Comparison of ENCODE assay signal across 1 cellular context in genomic region chr10:114937962-114938817, GRCh38.
TF ChIP-seq lines count a peak whose summit lies in the region.

TRUB1 (plus strand) TSS chr10:114938195; CDS start chr10:114938254, 59 bp downstream.

TF ChIP-seq in HepG2, 621 proteins besides CTCF, POLR2A, EP300 and RAD21 (continued from another document and continues in another):
- TF ChIP-seq ZBTB49 (CRISPR knock-in tag; IDR thresholded peaks at IDR 0.05; ENCODE audit: borderline replicate concordance) (no peak), SP1 (IDR thresholded peaks at IDR 0.05) (no peak), SP1 (CRISPR knock-in tag; IDR thresholded peaks at IDR 0.05) (peak; percentile 39; the same call in 1 of the 2 replicates), MAZ (IDR thresholded peaks at IDR 0.05; ENCODE audit: borderline replicate concordance, low read depth, low read length) (no peak), MAZ (CRISPR knock-in tag; IDR thresholded peaks at IDR 0.05; ENCODE audit: low read depth) (peak; percentile 38; the same call in 1 of the 2 replicates), HHEX (CRISPR knock-in tag; IDR thresholded peaks at IDR 0.05) (no peak), SRSF9 (IDR thresholded peaks at IDR 0.05; ENCODE audit: borderline replicate concordance, insufficient read depth, low read depth, low read length, poor library complexity, severe bottlenecking) (no peak), SRSF1 (optimal IDR thresholded peaks at IDR 0.05; ENCODE audit: low read depth, low read length) (peak; percentile 73), ZNF337 (CRISPR knock-in tag; IDR thresholded peaks at IDR 0.05; ENCODE audit: borderline replicate concordance, low read depth) (no peak), KDM3A (CRISPR knock-in tag; IDR thresholded peaks at IDR 0.05; ENCODE audit: low read depth) (0 out of 2 replicates have a peak, but pooled peaks have one; percentile 25), PRPF4 (IDR thresholded peaks at IDR 0.05; ENCODE audit: low read depth, low read length, poor library complexity, severe bottlenecking) (no peak), FOXA1 (IDR thresholded peaks at IDR 0.05) (no peak), FOXA1 (CRISPR knock-in tag; IDR thresholded peaks at IDR 0.05) (peak; percentile 27; the same call in 1 of the 2 replicates), BATF2 (CRISPR knock-in tag; IDR thresholded peaks at IDR 0.05) (no peak), XBP1 (CRISPR knock-in tag; IDR thresholded peaks at IDR 0.05) (no peak), SAFB2 (CRISPR knock-in tag; IDR thresholded peaks at IDR 0.05; ENCODE audit: borderline replicate concordance, low read depth) (no peak), FOXO4 (CRISPR knock-in tag; conservative IDR thresholded peaks at IDR 0.05) (no peak), ZNF569 (CRISPR knock-in tag; IDR thresholded peaks at IDR 0.05; ENCODE audit: borderline replicate concordance) (no peak), GABPB1 (CRISPR knock-in tag; IDR thresholded peaks at IDR 0.05) (peak; percentile 90), AHR (CRISPR knock-in tag; IDR thresholded peaks at IDR 0.05) (peak; percentile 69; the same call in 1 of the 2 replicates), KDM6A (CRISPR knock-in tag; IDR thresholded peaks at IDR 0.05; ENCODE audit: low read depth) (peak; percentile 53), DDIT3 (CRISPR knock-in tag; IDR thresholded peaks at IDR 0.05) (no peak), DZIP1 (CRISPR knock-in tag; IDR thresholded peaks at IDR 0.05) (no peak), ZNF674 (CRISPR knock-in tag; IDR thresholded peaks at IDR 0.05; ENCODE audit: low read depth) (no peak), NFIC (IDR thresholded peaks at IDR 0.05; ENCODE audit: low read length) (no peak), ZNF33A (CRISPR knock-in tag; IDR thresholded peaks at IDR 0.05; ENCODE audit: borderline replicate concordance) (no peak), SMARCE1 (IDR thresholded peaks at IDR 0.05; ENCODE audit: borderline replicate concordance) (no peak), HDAC1 (CRISPR knock-in tag; IDR thresholded peaks at IDR 0.05) (peak; percentile 67), ZNF275 (CRISPR knock-in tag; IDR thresholded peaks at IDR 0.05; ENCODE audit: borderline replicate concordance) (no peak), ZNF121 (CRISPR knock-in tag; IDR thresholded peaks at IDR 0.05) (no peak), ZNF577 (CRISPR knock-in tag; IDR thresholded peaks at IDR 0.05; ENCODE audit: borderline replicate concordance, low read depth) (no peak), ZFP37 (CRISPR knock-in tag; IDR thresholded peaks at IDR 0.05; ENCODE audit: borderline replicate concordance) (peak; percentile 22; the same call in 1 of the 2 replicates), PRMT3 (CRISPR knock-in tag; IDR thresholded peaks at IDR 0.05; ENCODE audit: borderline replicate concordance, low read depth) (no peak), ZNF839 (CRISPR knock-in tag; IDR thresholded peaks at IDR 0.05; ENCODE audit: borderline replicate concordance) (no peak), REXO4 (CRISPR knock-in tag; IDR thresholded peaks at IDR 0.05; ENCODE audit: borderline replicate concordance) (no peak), IRF1 (CRISPR knock-in tag; IDR thresholded peaks at IDR 0.05; ENCODE audit: low read depth) (no peak), ATF7 (IDR thresholded peaks at IDR 0.05) (peak; percentile 66), ATF7 (CRISPR knock-in tag; IDR thresholded peaks at IDR 0.05) (peak; percentile 82; the same call in 1 of the 2 replicates), SRY (CRISPR knock-in tag; IDR thresholded peaks at IDR 0.05) (peak; percentile 48; the same call in 1 of the 2 replicates), ZNF496 (CRISPR knock-in tag; IDR thresholded peaks at IDR 0.05; ENCODE audit: insufficient replicate concordance) (no peak), EEA1 (CRISPR knock-in tag; IDR thresholded peaks at IDR 0.05; ENCODE audit: borderline replicate concordance) (no peak; the same call in 1 of the 2 replicates), THAP9 (CRISPR knock-in tag; IDR thresholded peaks at IDR 0.05; ENCODE audit: borderline replicate concordance) (peak; percentile 85; the same call in 1 of the 2 replicates), ZNF75D (CRISPR knock-in tag; IDR thresholded peaks at IDR 0.05; ENCODE audit: borderline replicate concordance) (no peak), IKZF5 (CRISPR knock-in tag; IDR thresholded peaks at IDR 0.05) (peak; percentile 81; the same call in 1 of the 2 replicates), ZNF333 (CRISPR knock-in tag; IDR thresholded peaks at IDR 0.05; ENCODE audit: borderline replicate concordance) (no peak), MBD4 (IDR thresholded peaks at IDR 0.05; ENCODE audit: borderline replicate concordance, low read length) (no peak), ZNF558 (CRISPR knock-in tag; IDR thresholded peaks at IDR 0.05; ENCODE audit: borderline replicate concordance) (peak; percentile 73; the same call in 1 of the 2 replicates), ZNF317 (CRISPR knock-in tag; IDR thresholded peaks at IDR 0.05) (no peak; the same call in 1 of the 2 replicates), MED8 (CRISPR knock-in tag; IDR thresholded peaks at IDR 0.05; ENCODE audit: insufficient replicate concordance) (no peak), ZFYVE20 (CRISPR knock-in tag; IDR thresholded peaks at IDR 0.05; ENCODE audit: borderline replicate concordance, low read depth) (no peak), GLMP (CRISPR knock-in tag; IDR thresholded peaks at IDR 0.05; ENCODE audit: borderline replicate concordance) (no peak)
